ENCODE assay signal across 15 cellular contexts in the genomic region with DNA sequence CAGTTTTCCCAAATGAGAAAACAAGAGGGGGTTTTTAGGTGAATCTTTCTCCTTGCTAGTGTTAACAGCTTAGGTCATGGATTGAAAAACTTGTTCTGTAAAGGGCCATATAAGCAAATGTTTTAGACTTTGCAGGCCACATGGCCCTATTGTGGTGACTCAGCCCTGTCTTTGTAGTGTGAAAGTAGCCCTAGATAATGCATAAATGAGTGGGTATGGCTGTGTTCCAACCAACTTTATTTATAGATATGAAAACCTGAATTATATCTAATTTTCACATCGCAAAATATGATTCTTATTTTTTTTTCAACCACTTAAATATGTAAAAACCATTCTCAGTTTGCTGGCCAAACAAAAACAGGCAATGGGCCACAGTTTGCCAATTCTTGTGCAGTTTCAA. TPM values are rescaled to one million over a fixed set of nuclear protein-coding genes. Genes with fewer than 3 reads are reported as not detected.
"Had no signal": no experiment of that assay in that cellular context is flagged by ENCODE, and none has a peak within 500 bp of the region (broad histone marks: within the 10 kb centered on the region; RNA-seq: fewer than 3 reads in every experiment).

No MANE protein-coding gene starts in this region.

- H3K27ac ChIP-seq: hepatocyte, left ventricle myocardium inferior, parathyroid adenoma, transverse colon had no signal

- H3K36me3 ChIP-seq: left ventricle myocardium inferior, transverse colon had no signal

- H3K4me1 ChIP-seq: parathyroid adenoma had no signal

- H3K4me3 ChIP-seq: hepatocyte, left ventricle myocardium inferior, mucosa of descending colon, transverse colon had no signal

- H3K9ac ChIP-seq: parathyroid adenoma had no signal

- DNase-seq: activated CD4-positive, alpha-beta T cell treated with anti-CD3 and anti-CD28 coated beads, Interleukin-2, amount 10 ng/mL, durations not matched to agents 7 days and 5 days; activated CD4-positive, CD25-positive, alpha-beta regulatory T cell; activated naive CD4-positive, alpha-beta T cell treated with Interleukin-2 at 50 U/mL for 16 hours; left ventricle myocardium inferior; mucosa of descending colon; stimulated activated naive B cell treated with anti-CD40 and anti-IgM and Interleukin-4, amounts not matched to agents 10 μg/mL and 1 μg/mL and 100 μg/mL, for 72 hours; substantia nigra; transverse colon had no signal

- H3K4me2 ChIP-seq: hepatocyte had no signal

- H3K9me3 ChIP-seq: left ventricle myocardium inferior, mucosa of descending colon, transverse colon had no signal

- H3K79me2 ChIP-seq: hepatocyte, parathyroid adenoma had no signal

- H2AFZ ChIP-seq: hepatocyte, parathyroid adenoma had no signal

RNA-seq across cellular contexts. Expression of gene BARX1, which starts 6.9 kb away (rescaled TPM):
- total RNA-seq: activated CD4-positive, alpha-beta T cell treated with anti-CD3 and anti-CD28 coated beads, Interleukin-2, amount 10 ng/mL, durations not matched to agents 7 days and 5 days; dermis microvascular lymphatic vessel endothelial cell; glomerular endothelial cell; kidney epithelial cell; left ventricle myocardium inferior; renal cortical epithelial cell; transverse colon had no signal
- polyA plus RNA-seq: naive thymus-derived CD4-positive, alpha-beta T cell had no signal
